ENCODE assay signal across 8 cellular contexts in genomic region chr1:56477164-56478111, GRCh38.
A peak's percentile ranks its signal among the peaks of the same experiment; 100 is the strongest.
DNase-seq lines count a peak whose midpoint lies in the region; ATAC-seq, FAIRE-seq and TF ChIP-seq lines count a peak whose summit lies in the region.

No MANE protein-coding gene starts in this region.

- H3K27me3 ChIP-seq in astrocyte (ENCODE audit: insufficient read depth, low read length) (no peaks in the 10 kb centered on the region), small intestine (ENCODE audit: control insufficient read depth in 2 of 2, insufficient read depth in 2 of 2, low read length in 2 of 2) (no peaks in the 10 kb centered on the region)

- H3K79me2 ChIP-seq in astrocyte (ENCODE audit: insufficient read depth, low read length): no peaks in the 10 kb centered on the region

- peaks cover 6% of the 10 kb centered on the region for H3K4me1 ChIP-seq in astrocyte (ENCODE audit: insufficient read depth, low read length)
- peaks cover 0 to 3% of the 10 kb centered on the region in 2 donors for H3K4me1 ChIP-seq in small intestine (ENCODE audit: control insufficient read depth in 2 of 2, insufficient read depth in 1 of 2, low read depth in 1 of 2, low read length in 1 of 2)

- peak overlapping the region; percentile 89 for H3K4me2 ChIP-seq in astrocyte (ENCODE audit: low read length)

- H3K4me3 ChIP-seq in astrocyte (ENCODE audit: insufficient read depth, low read depth, low read length): peak overlapping the region; percentile 59
- H3K4me3 ChIP-seq in small intestine (ENCODE audit: low read depth in 1 of 2, low read length in 2 of 2): peak overlapping the region in 1 of 2 donors; percentile 60

- H3K9me3 Mint-ChIP-seq in astrocyte (ENCODE audit: unreplicated experiment): peaks cover 4% of the 10 kb centered on the region
- peaks cover 9 to 11% of the 10 kb centered on the region in 2 donors for H3K9me3 Mint-ChIP-seq in activated naive CD4-positive, alpha-beta T cell treated with anti-CD3 and anti-CD28 coated beads, Interleukin-2, amount 50 U/mL, for 72 hours

- no peak for TF ChIP-seq CTCF in astrocyte (IDR thresholded peaks at IDR 0.05; ENCODE audit: insufficient read depth, low read depth, low read length)

- no peak overlapping the region for H3K27ac Mint-ChIP-seq in astrocyte (ENCODE audit: unreplicated experiment)
- H3K27ac Mint-ChIP-seq in activated naive CD4-positive, alpha-beta T cell treated with anti-CD3 and anti-CD28 coated beads, Interleukin-2, amount 50 U/mL, for 72 hours: no peak overlapping the region

- no peaks in the 10 kb centered on the region for H3K9me3 ChIP-seq in astrocyte (ENCODE audit: insufficient read depth, low read depth, low read length)
- no peaks in the 10 kb centered on the region for H3K9me3 ChIP-seq in small intestine (ENCODE audit: control insufficient read depth, low read depth)

- H3K27ac ChIP-seq in astrocyte (ENCODE audit: low read depth, low read length) (peak overlapping the region; percentile 21), small intestine (ENCODE audit: low read depth in 1 of 2, low read length in 1 of 2) (peak overlapping the region in 1 of 2 donors; percentile 74)

- DNase-seq in astrocyte (ENCODE audit: low read depth) (peak; percentile 63), hypothalamus (lab: John Stamatoyannopoulos, UW) (peak in 43 of 51 donors; percentile 15 to 80 (median 62)), putamen (ENCODE audit: low spot score) (peak; percentile 64), NCI-H2029 treated with DMSO at 0.1 percent for 48 hours (lab: John Stamatoyannopoulos, UW) (no peak), cerebellar nuclear complex (lab: John Stamatoyannopoulos, UW) (no peak), small intestine (no peak)
- DNase-seq in activated naive CD4-positive, alpha-beta T cell treated with anti-CD3 and anti-CD28 coated beads, Interleukin-2, amount 50 U/mL, for 72 hours (ENCODE audit: low spot score in 2 of 2): no peak

- peaks cover 44% of the 10 kb centered on the region for H3K27me3 Mint-ChIP-seq in astrocyte (ENCODE audit: low read depth, unreplicated experiment)

- 3 to 7% (median 6%) methylated on average over 62 of the region's 62 CpGs for WGBS in small intestine, 3 donors

- H3K4me3 Mint-ChIP-seq in astrocyte (ENCODE audit: unreplicated experiment): peak overlapping the region; percentile 86

- peak overlapping the region; percentile 76 for H3K9ac ChIP-seq in astrocyte (ENCODE audit: low read length)

- peak; percentile 55 for ATAC-seq in GM18909 (IDR thresholded peaks at IDR 0.05; ENCODE audit: poor library complexity, unreplicated experiment)
- ATAC-seq in activated naive CD4-positive, alpha-beta T cell treated with anti-CD3 and anti-CD28 coated beads, Interleukin-2, amount 50 U/mL, for 72 hours: no peak

- no peaks in the 10 kb centered on the region for H4K20me1 ChIP-seq in astrocyte (ENCODE audit: insufficient read depth, low read length)

- no peaks in the 10 kb centered on the region for H3K36me3 Mint-ChIP-seq in astrocyte (ENCODE audit: low read depth, unreplicated experiment)
- H3K36me3 Mint-ChIP-seq in activated naive CD4-positive, alpha-beta T cell treated with anti-CD3 and anti-CD28 coated beads, Interleukin-2, amount 50 U/mL, for 72 hours: peaks cover 10 to 12% of the 10 kb centered on the region in 2 donors

- no peaks in the 10 kb centered on the region for H3K36me3 ChIP-seq in astrocyte (ENCODE audit: insufficient read depth, low read length)
- H3K36me3 ChIP-seq in small intestine (ENCODE audit: control insufficient read depth in 2 of 2, insufficient read depth in 2 of 2, low read length in 2 of 2): no peaks in the 10 kb centered on the region

- peak overlapping the region; percentile 96 for H2AFZ ChIP-seq in astrocyte (ENCODE audit: low read depth, low read length)

- H3K4me1 Mint-ChIP-seq in astrocyte (ENCODE audit: low read depth, unreplicated experiment): peaks cover 2% of the 10 kb centered on the region

- no peak for FAIRE-seq in astrocyte (lab: Jason Lieb, UNC)
- FAIRE-seq in small intestine (lab: Jason Lieb, UNC): no peak

Comparison
In these comparisons a context has a peak if more than half of its experiments do, and no peak if none do; other contexts are left out.
1. DNase-seq: peak in astrocyte (single experiment), hypothalamus (43 of 51) and putamen (single experiment); none in NCI-H2029 treated with DMSO at 0.1 percent for 48 hours (single experiment), cerebellar nuclear complex (0 of 2), small intestine (single experiment) and activated naive CD4-positive, alpha-beta T cell treated with anti-CD3 and anti-CD28 coated beads, Interleukin-2, amount 50 U/mL, for 72 hours (0 of 2).